18 cellular contexts compared by ENCODE assay signal in the genomic region with DNA sequence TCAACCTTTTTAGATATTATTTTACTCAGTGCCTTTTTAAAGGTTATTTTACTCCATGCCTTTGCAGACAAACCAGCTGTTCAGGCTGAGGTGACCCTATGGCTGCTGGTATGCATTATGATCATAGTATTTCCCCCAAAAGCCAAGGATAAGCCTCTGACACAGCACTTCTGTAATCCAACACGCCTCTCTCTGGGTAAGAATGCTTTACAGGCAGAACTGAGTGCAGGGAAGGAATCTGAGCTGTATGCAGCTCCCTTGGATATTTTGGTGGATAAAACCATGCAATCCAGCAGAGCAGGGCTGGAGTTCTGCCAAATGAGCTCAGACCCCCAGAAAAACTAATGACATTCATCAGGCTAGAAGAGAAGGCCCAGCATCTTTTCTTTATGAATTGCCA. TPM values are rescaled to one million over a fixed set of nuclear protein-coding genes. Genes with fewer than 3 reads are reported as not detected.
DNase-seq lines count a peak whose midpoint lies in the region; ATAC-seq and TF ChIP-seq lines count a peak whose summit lies in the region.
"Had no signal": no experiment of that assay in that cellular context is flagged by ENCODE, and none has a peak within 500 bp of the region (broad histone marks: within the 10 kb centered on the region; RNA-seq: fewer than 3 reads in every experiment).

No MANE protein-coding gene starts in this region.

- no peaks in the 10 kb centered on the region for H3K27me3 Mint-ChIP-seq in HFFc6 (ENCODE audit: insufficient read depth)
- H3K27me3 Mint-ChIP-seq: activated CD4-positive, alpha-beta memory T cell treated with anti-CD3 and anti-CD28 coated beads, Interleukin-2, amount 10 ng/mL, durations not matched to agents 7 days and 5 days; activated naive CD8-positive, alpha-beta T cell treated with anti-CD3 and anti-CD28 coated beads, Interleukin-2, amount 50 U/mL, for 24 hours; CD4-positive, CD25-positive, alpha-beta regulatory T cell; dendritic cell treated with granulocyte-macrophage colony-stimulating factor and Interleukin-4, amounts not matched to agents 40 ng/mL and 50 ng/mL, for 4 days; naive B cell had no signal

- no peak overlapping the region for H3K9ac ChIP-seq in skeletal muscle satellite cell (ENCODE audit: low read depth, low read length)

- H3K27me3 ChIP-seq in skeletal muscle satellite cell (ENCODE audit: control insufficient read depth, insufficient read depth, low read length) (no peaks in the 10 kb centered on the region), lower lobe of right lung (ENCODE audit: low read depth) (no peaks in the 10 kb centered on the region)
- H3K27me3 ChIP-seq: esophagus muscularis mucosa, left lung had no signal

- no peak overlapping the region for H3K4me3 ChIP-seq in fibroblast of villous mesenchyme (ENCODE audit: low read depth, low read length)
- no peak overlapping the region for H3K4me3 ChIP-seq in skeletal muscle satellite cell (ENCODE audit: low read length)
- no peak overlapping the region for H3K4me3 ChIP-seq in lower lobe of right lung
- H3K4me3 ChIP-seq: esophagus muscularis mucosa, left lung had no signal

- H3K27ac Mint-ChIP-seq in HFFc6, result peak overlapping the region; percentile 61
- H3K27ac Mint-ChIP-seq: activated CD4-positive, alpha-beta memory T cell treated with anti-CD3 and anti-CD28 coated beads, Interleukin-2, amount 10 ng/mL, durations not matched to agents 7 days and 5 days; activated naive CD8-positive, alpha-beta T cell treated with anti-CD3 and anti-CD28 coated beads, Interleukin-2, amount 50 U/mL, for 24 hours; dendritic cell treated with granulocyte-macrophage colony-stimulating factor and Interleukin-4, amounts not matched to agents 40 ng/mL and 50 ng/mL, for 4 days had no signal

- ATAC-seq in lower lobe of right lung, result no peak
- ATAC-seq: activated naive CD8-positive, alpha-beta T cell treated with anti-CD3 and anti-CD28 coated beads, Interleukin-2, amount 50 U/mL, for 24 hours; left lung had no signal

- H3K4me1 Mint-ChIP-seq in HFFc6 (ENCODE audit: low read depth), result peaks cover 46% of the 10 kb centered on the region

- peak overlapping the region; percentile 6 for H3K4me2 ChIP-seq in skeletal muscle satellite cell (ENCODE audit: low read length)

- no peaks in the 10 kb centered on the region for H3K9me3 Mint-ChIP-seq in HFFc6
- H3K9me3 Mint-ChIP-seq: activated CD4-positive, alpha-beta memory T cell treated with anti-CD3 and anti-CD28 coated beads, Interleukin-2, amount 10 ng/mL, durations not matched to agents 7 days and 5 days; activated naive CD8-positive, alpha-beta T cell treated with anti-CD3 and anti-CD28 coated beads, Interleukin-2, amount 50 U/mL, for 24 hours; CD4-positive, CD25-positive, alpha-beta regulatory T cell; dendritic cell treated with granulocyte-macrophage colony-stimulating factor and Interleukin-4, amounts not matched to agents 40 ng/mL and 50 ng/mL, for 4 days; naive B cell had no signal

- no peaks in the 10 kb centered on the region for H3K9me3 ChIP-seq in skeletal muscle satellite cell (replicated peaks; ENCODE audit: low read length)
- no peaks in the 10 kb centered on the region for H3K9me3 ChIP-seq in lower lobe of right lung
- H3K9me3 ChIP-seq: esophagus muscularis mucosa, left lung had no signal

- H3K4me1 ChIP-seq in skeletal muscle satellite cell (ENCODE audit: control insufficient read depth, insufficient read depth, low read length), result peaks cover 29% of the 10 kb centered on the region
- H3K4me1 ChIP-seq in lower lobe of right lung, result peaks cover 8% of the 10 kb centered on the region

- H3K36me3 ChIP-seq in skeletal muscle satellite cell (ENCODE audit: insufficient read depth, low read length), result no peaks in the 10 kb centered on the region
- no peaks in the 10 kb centered on the region for H3K36me3 ChIP-seq in lower lobe of right lung
- H3K36me3 ChIP-seq: esophagus muscularis mucosa, left lung had no signal

- intact Hi-C loops in lower lobe of right lung (cut with DNase I), result no loop called here

- TF ChIP-seq CTCF in HFFc6 (IDR thresholded peaks at IDR 0.05) (no peak), fibroblast of villous mesenchyme (IDR thresholded peaks at IDR 0.05; ENCODE audit: insufficient read depth, low read depth, low read length) (no peak), lower lobe of right lung (IDR thresholded peaks at IDR 0.05) (no peak)

- peak overlapping the region; percentile 1 for H3K27ac ChIP-seq in angular gyrus (ENCODE audit: low read depth, low read length)
- H3K27ac ChIP-seq in lower lobe of right lung, result no peak overlapping the region
- H3K27ac ChIP-seq: esophagus muscularis mucosa, left lung had no signal

- no peaks in the 10 kb centered on the region for H3K36me3 Mint-ChIP-seq in HFFc6 (ENCODE audit: low read depth)
- H3K36me3 Mint-ChIP-seq: CD4-positive, CD25-positive, alpha-beta regulatory T cell; naive B cell had no signal

- no peak overlapping the region for H3K4me3 Mint-ChIP-seq in HFFc6
- H3K4me3 Mint-ChIP-seq: activated CD4-positive, alpha-beta memory T cell treated with anti-CD3 and anti-CD28 coated beads, Interleukin-2, amount 10 ng/mL, durations not matched to agents 7 days and 5 days; activated naive CD8-positive, alpha-beta T cell treated with anti-CD3 and anti-CD28 coated beads, Interleukin-2, amount 50 U/mL, for 24 hours; CD4-positive, CD25-positive, alpha-beta regulatory T cell; dendritic cell treated with granulocyte-macrophage colony-stimulating factor and Interleukin-4, amounts not matched to agents 40 ng/mL and 50 ng/mL, for 4 days; naive B cell had no signal

- DNase-seq in HFFc6 (peak; percentile 69), fibroblast of villous mesenchyme (ENCODE audit: low read depth) (peak; percentile 63), DMS53 (lab: John Stamatoyannopoulos, UW) (no peak), lower lobe of right lung (no peak), amniotic stem cell (lab: John Stamatoyannopoulos, UW) (no peak)
- DNase-seq: activated CD4-positive, alpha-beta memory T cell treated with anti-CD3 and anti-CD28 coated beads, Interleukin-2, amount 10 ng/mL, durations not matched to agents 7 days and 5 days; activated naive CD8-positive, alpha-beta T cell treated with anti-CD3 and anti-CD28 coated beads, Interleukin-2, amount 50 U/mL, for 24 hours; CD4-positive, CD25-positive, alpha-beta regulatory T cell; Kasumi-1; left lung; naive B cell; NCI-H1417 treated with DMSO at 0.1 percent for 48 hours; NCI-H446 treated with DMSO at 0.1 percent for 48 hours; stimulated activated CD4-positive, alpha-beta T cell treated with anti-CD3 and anti-CD28 coated beads, Interleukin-1b, Interleukin-23, amount 100 ng/mL, for 48 hours had no signal

RNA-seq across cellular contexts. Expression of a gene that starts 11.7 kb away (rescaled TPM):
- total RNA-seq in HFFc6 (2021; fragmentation: NEBNext Ultra II Directional; extraction: Animal tissue kit (Norgen Biotek cat#: 25700)), result 100 to 1,000 TPM; 136 to 174 (median 169) TPM
- total RNA-seq in fibroblast of villous mesenchyme (60.9 and 65.7 TPM in 2 replicates), lower lobe of right lung (7.1 TPM)
- total RNA-seq in skeletal muscle satellite cell (2012; rRNA removed), result 50.4 and 61.4 TPM in 2 replicates

RNA-seq across cellular contexts. Expression of a gene that starts 12.8 kb away (rescaled TPM):
- 10 to 100 TPM; 44.7 to 49.5 (median 46.4) TPM for total RNA-seq in HFFc6 (2021; fragmentation: NEBNext Ultra II Directional; extraction: Animal tissue kit (Norgen Biotek cat#: 25700))
- 83.4 and 94.1 TPM in 2 replicates for total RNA-seq in fibroblast of villous mesenchyme
- 41.5 and 55.0 TPM in 2 replicates for total RNA-seq in skeletal muscle satellite cell (2012; rRNA removed)
- 41.0 TPM for total RNA-seq in lower lobe of right lung

Comparison
In these comparisons a context has a peak if more than half of its experiments do, and no peak if none do; other contexts are left out.
1. DNase-seq: peak in HFFc6 (single experiment) and fibroblast of villous mesenchyme (single experiment); none in DMS53 (single experiment), lower lobe of right lung (single experiment) and amniotic stem cell (single experiment).